In genomic region chr12:68174761-68175160, GRCh38 we compare ENCODE assay signal across 15 cellular contexts. TPM values are rescaled to one million over a fixed set of nuclear protein-coding genes. Genes with fewer than 3 reads are reported as not detected.
"Had no signal": no experiment of that assay in that cellular context is flagged by ENCODE, and none has a peak within 500 bp of the region (broad histone marks: within the 10 kb centered on the region; RNA-seq: fewer than 3 reads in every experiment).

No MANE protein-coding gene starts in this region.

RNA-seq across cellular contexts. Expression of gene IFNG, which starts 15.2 kb away (rescaled TPM):
- total RNA-seq: body of pancreas, cardiac muscle cell, chondrocyte, fibroblast of lung, left colon, lower leg skin, mucosa of descending colon, osteocyte, progenitor cell of endocrine pancreas, sigmoid colon, smooth muscle cell, thyroid gland, upper lobe of right lung had no signal
- polyA plus RNA-seq: fibroblast of lung, heart right ventricle, keratinocyte, smooth muscle cell had no signal

RNA-seq across cellular contexts. Expression of gene IL26, which starts 50.8 kb away (rescaled TPM):
- total RNA-seq: body of pancreas, cardiac muscle cell, fibroblast of lung, heart right ventricle, left colon, lower leg skin, mucosa of descending colon, osteocyte, progenitor cell of endocrine pancreas, smooth muscle cell, thyroid gland, upper lobe of right lung had no signal
- polyA plus RNA-seq: cardiac muscle cell, fibroblast of lung, heart right ventricle, keratinocyte, smooth muscle cell had no signal
